In the genomic region with DNA sequence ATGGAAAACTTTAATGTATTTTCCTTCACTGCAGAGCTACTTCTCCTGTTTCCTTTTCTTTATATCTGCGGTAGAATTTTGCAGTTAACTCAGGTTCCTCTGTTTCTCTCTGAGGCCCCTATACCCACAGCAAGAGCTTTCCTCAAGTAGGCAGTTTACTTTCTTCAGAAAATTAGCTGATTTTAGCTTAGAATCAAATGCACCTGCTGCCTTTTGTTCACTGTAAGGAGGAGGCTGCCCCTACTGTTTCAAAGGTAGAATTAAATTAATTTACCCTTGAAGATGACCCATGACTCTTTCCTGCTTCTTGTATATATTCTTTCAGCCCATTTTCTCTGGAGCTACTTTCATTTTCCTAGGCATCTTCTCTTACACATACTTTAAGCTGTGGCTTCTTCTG, we compare ENCODE assay signal across 24 cellular contexts.
DNase-seq lines count a peak whose midpoint lies in the region; ATAC-seq and TF ChIP-seq lines count a peak whose summit lies in the region.
"Had no signal": no experiment of that assay in that cellular context is flagged by ENCODE, and none has a peak within 500 bp of the region (broad histone marks: within the 10 kb centered on the region; RNA-seq: fewer than 3 reads in every experiment).

No MANE protein-coding gene starts in this region.

- H3K4me3 Mint-ChIP-seq in progenitor cell of endocrine pancreas (ENCODE audit: low read depth), result no peak overlapping the region
- H3K4me3 Mint-ChIP-seq: activated naive CD8-positive, alpha-beta T cell treated with anti-CD3 and anti-CD28 coated beads, Interleukin-2, amount 50 U/mL, for 24 hours; B cell; effector memory CD8-positive, alpha-beta T cell; T-helper 17 cell had no signal

- H3K9me3 ChIP-seq in RWPE2 (ENCODE audit: severe bottlenecking), result no peaks in the 10 kb centered on the region
- H3K9me3 ChIP-seq in upper lobe of right lung, result no peaks in the 10 kb centered on the region
- H3K9me3 ChIP-seq: Peyer's patch, SJSA1, thoracic aorta had no signal

- H3K4me1 ChIP-seq in RWPE2 (ENCODE audit: insufficient read depth, poor library complexity, severe bottlenecking) (peaks cover 14% of the 10 kb centered on the region), upper lobe of right lung (no peaks in the 10 kb centered on the region)
- H3K4me1 ChIP-seq: SJSA1 had no signal

- H3K27ac ChIP-seq in RWPE2 (ENCODE audit: poor library complexity, severe bottlenecking) (no peak overlapping the region), upper lobe of right lung (no peak overlapping the region)
- H3K27ac ChIP-seq: Peyer's patch, SJSA1, thoracic aorta had no signal

- H3K27ac Mint-ChIP-seq in progenitor cell of endocrine pancreas, result peak overlapping the region; percentile 72
- H3K27ac Mint-ChIP-seq: activated naive CD8-positive, alpha-beta T cell treated with anti-CD3 and anti-CD28 coated beads, Interleukin-2, amount 50 U/mL, for 24 hours; B cell had no signal

- no peaks in the 10 kb centered on the region for H3K27me3 ChIP-seq in RWPE2 (ENCODE audit: insufficient read depth, poor library complexity, severe bottlenecking)
- H3K27me3 ChIP-seq in upper lobe of right lung, result no peaks in the 10 kb centered on the region
- H3K27me3 ChIP-seq: Peyer's patch, SJSA1 had no signal

- H3K36me3 Mint-ChIP-seq in progenitor cell of endocrine pancreas (ENCODE audit: insufficient read depth), result peaks cover 44% of the 10 kb centered on the region

- no peak overlapping the region for H3K4me3 ChIP-seq in LNCaP clone FGC (ENCODE audit: low read depth, low read length)
- H3K4me3 ChIP-seq in RWPE2 (ENCODE audit: severe bottlenecking), result no peak overlapping the region
- H3K4me3 ChIP-seq in upper lobe of right lung, result no peak overlapping the region
- H3K4me3 ChIP-seq: Peyer's patch, SJSA1, smooth muscle cell, thoracic aorta had no signal

- intact Hi-C loops in upper lobe of right lung (cut with DNase I), result no loop called here

- no peak for DNase-seq in LNCaP clone FGC (ENCODE audit: low read depth)
- DNase-seq in RWPE2 (ENCODE audit: low spot score), result no peak
- no peak for DNase-seq in progenitor cell of endocrine pancreas (ENCODE audit: low spot score, unreplicated experiment)
- no peak for DNase-seq in activated CD4-positive, CD25-positive, alpha-beta regulatory T cell (lab: John Stamatoyannopoulos, UW)
- DNase-seq in SKM-1 (lab: John Stamatoyannopoulos, UW; ENCODE audit: unreplicated experiment), result no peak
- no peak for DNase-seq in upper lobe of right lung
- DNase-seq: activated effector memory CD4-positive, alpha-beta T cell treated with Interleukin-2 at 50 U/mL for 16 hours; activated naive CD8-positive, alpha-beta T cell treated with anti-CD3 and anti-CD28 coated beads, Interleukin-2, amount 50 U/mL, for 24 hours; DND-41; effector memory CD8-positive, alpha-beta T cell; kidney glomerular epithelial cell; mammary epithelial cell; NCI-H146; NCI-H82; nucleus accumbens; Peyer's patch; stimulated activated CD4-positive, alpha-beta T cell treated with anti-CD3 and anti-CD28 coated beads, Interleukin-2, amount 100 ng/mL, for 48 hours; stimulated activated naive CD4-positive, alpha-beta T cell; T-helper 17 cell had no signal

- peaks cover 9% of the 10 kb centered on the region for H3K9me3 Mint-ChIP-seq in progenitor cell of endocrine pancreas (ENCODE audit: low read depth)
- H3K9me3 Mint-ChIP-seq: effector memory CD8-positive, alpha-beta T cell had no signal

- H3K36me3 ChIP-seq in RWPE2 (ENCODE audit: low read depth) (peaks cover 12% of the 10 kb centered on the region), upper lobe of right lung (peaks cover 15% of the 10 kb centered on the region)
- H3K36me3 ChIP-seq: SJSA1, thoracic aorta had no signal

- peak; percentile 14; the same call in 1 of the 3 replicates for TF ChIP-seq CTCF in GM12872 (IDR thresholded peaks at IDR 0.05; ENCODE audit: insufficient read depth, low read depth, low read length)
- 0 out of 2 replicates have a peak, but pooled peaks have one; percentile 13 for TF ChIP-seq CTCF in LNCaP clone FGC (IDR thresholded peaks at IDR 0.05; ENCODE audit: control insufficient read depth, extremely low read depth, insufficient read depth)
- peak; percentile 16 for TF ChIP-seq CTCF in RWPE2 (IDR thresholded peaks at IDR 0.05; ENCODE audit: poor library complexity, severe bottlenecking)
- no peak for TF ChIP-seq CTCF in progenitor cell of endocrine pancreas (IDR thresholded peaks at IDR 0.05; ENCODE audit: unreplicated experiment)
- TF ChIP-seq CTCF in upper lobe of right lung (IDR thresholded peaks at IDR 0.05), result no peak

- ATAC-seq in RWPE2 (ENCODE audit: low read depth) (no peak), upper lobe of right lung (no peak)
- ATAC-seq: activated naive CD8-positive, alpha-beta T cell treated with anti-CD3 and anti-CD28 coated beads, Interleukin-2, amount 50 U/mL, for 24 hours; effector memory CD8-positive, alpha-beta T cell; T-helper 17 cell had no signal

- H3K4me1 Mint-ChIP-seq in progenitor cell of endocrine pancreas (ENCODE audit: low read depth), result peaks cover 4% of the 10 kb centered on the region
- H3K4me1 Mint-ChIP-seq: B cell had no signal

- no peaks in the 10 kb centered on the region for H3K27me3 Mint-ChIP-seq in progenitor cell of endocrine pancreas
- H3K27me3 Mint-ChIP-seq: activated naive CD8-positive, alpha-beta T cell treated with anti-CD3 and anti-CD28 coated beads, Interleukin-2, amount 50 U/mL, for 24 hours; B cell; effector memory CD8-positive, alpha-beta T cell; T-helper 17 cell had no signal

Comparison
In these comparisons a context has a peak if more than half of its experiments do, and no peak if none do; other contexts are left out.
1. CTCF ChIP-seq: peak in GM12872 (single experiment), LNCaP clone FGC (single experiment) and RWPE2 (single experiment); none in progenitor cell of endocrine pancreas (single experiment) and upper lobe of right lung (single experiment).